ENCODE assay signal across 22 cellular contexts in the genomic region with DNA sequence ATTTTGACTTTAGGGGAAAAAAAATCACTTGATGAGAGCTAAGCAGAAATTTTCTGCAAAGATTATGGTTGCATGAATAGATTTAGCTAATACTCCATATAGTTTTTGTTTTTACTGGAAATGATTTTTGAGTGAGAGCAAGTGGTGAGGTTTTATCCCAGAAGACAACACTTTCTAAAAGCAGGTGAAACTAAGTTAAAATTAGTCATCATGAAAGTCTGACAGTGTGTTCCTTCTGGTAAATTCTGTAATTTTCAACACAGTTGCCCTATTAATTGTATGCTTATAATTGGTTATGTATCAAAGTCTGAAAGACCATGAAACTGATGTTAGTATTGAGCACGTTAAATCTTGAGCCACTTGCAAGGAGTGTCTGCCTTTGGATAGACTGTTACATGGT.
"Had no signal": no experiment of that assay in that cellular context is flagged by ENCODE, and none has a peak within 500 bp of the region (broad histone marks: within the 10 kb centered on the region; RNA-seq: fewer than 3 reads in every experiment).

No MANE protein-coding gene starts in this region.

- DNase-seq: activated CD4-positive, alpha-beta T cell treated with anti-CD3 and anti-CD28 coated beads for 4 hours; activated CD4-positive, alpha-beta T cell treated with anti-CD3 and anti-CD28 coated beads, Interleukin-2, amount 50 U/mL, for 1 hour; activated CD4-positive, alpha-beta T cell treated with anti-CD3 and anti-CD28 coated beads, Interleukin-2, amount 50 U/mL, for 48 hours; activated CD4-positive, CD25-positive, alpha-beta regulatory T cell; activated CD4-positive, CD25-positive, alpha-beta regulatory T cell treated with anti-CD3 and anti-CD28 coated beads, Interleukin-2, amount 50 U/mL, for 72 hours; activated CD8-positive, alpha-beta memory T cell treated with anti-CD3 and anti-CD28 coated beads, Interleukin-2, amount 50 U/mL, for 48 hours; activated gamma-delta T cell; activated naive CD4-positive, alpha-beta T cell treated with Interleukin-2 at 50 U/mL for 16 hours; activated T-cell treated with anti-CD3 and anti-CD28 coated beads for 4 hours; activated T-cell treated with anti-CD3 and anti-CD28 coated beads, Interleukin-2, amount 50 U/mL, for 4 hours; central memory CD4-positive, alpha-beta T cell; cerebellar nuclear complex; colonic mucosa; effector CD8-positive, alpha-beta T cell; esophagus squamous epithelium; foreskin melanocyte; heart right ventricle; T-helper 2 cell had no signal

- ATAC-seq: activated T-cell treated with anti-CD3 and anti-CD28 coated beads, Interleukin-2, amount 50 U/mL, for 4 hours; gastroesophageal sphincter; heart right ventricle had no signal

- H3K4me3 Mint-ChIP-seq: activated naive CD4-positive, alpha-beta T cell treated with anti-CD3 and anti-CD28 coated beads, Interleukin-2, amount 50 U/mL, for 24 hours; activated T-cell treated with anti-CD3 and anti-CD28 coated beads, Interleukin-2, amount 50 U/mL, for 4 hours; activated T-helper 1 cell treated with anti-CD3 and anti-CD28 coated beads, Interleukin-12 subunit alpha, Interleukin-12 subunit beta, Interleukin-2, Interleukin-4 antibody, amounts not matched to agents 30 ng/mL and 10 ng/mL and 1 ng/mL, durations not matched to agents 14 hours and 24 hours and 36 hours; brain had no signal

- H3K27me3 Mint-ChIP-seq: activated naive CD4-positive, alpha-beta T cell treated with anti-CD3 and anti-CD28 coated beads, Interleukin-2, amount 50 U/mL, for 24 hours had no signal

- H3K9me3 Mint-ChIP-seq: activated naive CD4-positive, alpha-beta T cell treated with anti-CD3 and anti-CD28 coated beads, Interleukin-2, amount 50 U/mL, for 24 hours; activated T-cell treated with anti-CD3 and anti-CD28 coated beads, Interleukin-2, amount 50 U/mL, for 4 hours; activated T-helper 1 cell treated with anti-CD3 and anti-CD28 coated beads, Interleukin-12 subunit alpha, Interleukin-12 subunit beta, Interleukin-2, Interleukin-4 antibody, amounts not matched to agents 30 ng/mL and 10 ng/mL and 1 ng/mL, durations not matched to agents 14 hours and 24 hours and 36 hours; brain had no signal

- H3K27ac Mint-ChIP-seq: activated naive CD4-positive, alpha-beta T cell treated with anti-CD3 and anti-CD28 coated beads, Interleukin-2, amount 50 U/mL, for 24 hours; activated T-helper 1 cell treated with anti-CD3 and anti-CD28 coated beads, Interleukin-12 subunit alpha, Interleukin-12 subunit beta, Interleukin-2, Interleukin-4 antibody, amounts not matched to agents 30 ng/mL and 10 ng/mL and 1 ng/mL, durations not matched to agents 14 hours and 24 hours and 36 hours; brain had no signal

- H3K4me1 Mint-ChIP-seq: activated naive CD4-positive, alpha-beta T cell treated with anti-CD3 and anti-CD28 coated beads, Interleukin-2, amount 50 U/mL, for 24 hours had no signal
